20 cellular contexts compared by ENCODE assay signal in the genomic region with DNA sequence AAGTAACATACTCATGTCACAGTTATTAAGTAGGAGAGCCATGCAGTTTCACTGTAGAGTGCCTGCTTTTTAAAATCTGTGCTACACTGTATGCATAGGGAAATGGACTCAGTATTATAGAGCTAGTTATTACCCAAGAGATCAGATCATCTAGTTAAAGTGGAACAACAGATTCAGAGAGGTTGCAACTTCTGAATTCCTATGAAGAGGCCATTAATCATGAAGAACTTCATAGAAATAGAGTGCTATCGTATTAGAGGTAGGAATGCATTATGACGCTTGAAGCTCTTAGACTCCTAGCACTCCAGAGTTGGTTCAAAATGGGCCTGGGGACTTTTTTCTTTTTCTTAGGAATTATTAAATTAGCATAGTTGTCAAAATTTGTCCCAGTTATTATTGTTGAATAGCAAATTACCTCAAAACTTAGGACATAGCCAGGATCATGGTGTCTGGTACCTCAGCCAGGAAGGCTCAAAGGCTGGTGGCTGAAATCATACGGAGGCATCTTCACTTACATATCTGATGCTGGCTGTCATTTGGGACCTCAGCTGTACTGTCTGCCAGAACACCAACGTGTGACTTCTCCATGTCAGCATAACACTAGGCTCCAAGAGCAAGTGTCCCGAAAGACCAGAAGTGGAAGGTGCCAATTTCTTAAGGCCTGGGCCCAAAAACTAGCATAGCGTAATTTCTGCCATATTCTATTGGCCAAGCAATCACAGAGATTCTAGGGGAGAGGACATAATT.
DNase-seq lines count a peak whose midpoint lies in the region; ATAC-seq, FAIRE-seq and TF ChIP-seq lines count a peak whose summit lies in the region.
"Had no signal": no experiment of that assay in that cellular context is flagged by ENCODE, and none has a peak within 500 bp of the region (broad histone marks: within the 10 kb centered on the region; RNA-seq: fewer than 3 reads in every experiment).

No MANE protein-coding gene starts in this region.

- no peaks in the 10 kb centered on the region for H3K27me3 Mint-ChIP-seq in T-helper 2 cell treated with Interferon-gamma antibody and Interleukin-4, amounts not matched to agents 5 μg/mL and 100 μg/mL, for 36 hours (ENCODE audit: low read depth)
- H3K27me3 Mint-ChIP-seq in CD4-positive, CD25-positive, alpha-beta regulatory T cell = no peaks in the 10 kb centered on the region
- no peaks in the 10 kb centered on the region for H3K27me3 Mint-ChIP-seq in activated CD8-positive, alpha-beta T cell treated with anti-CD3 and anti-CD28 coated beads for 36 hours
- H3K27me3 Mint-ChIP-seq in astrocyte (ENCODE audit: low read depth, unreplicated experiment) = no peaks in the 10 kb centered on the region
- H3K27me3 Mint-ChIP-seq: IgD-negative memory B cell had no signal

- no peaks in the 10 kb centered on the region for H4K20me1 ChIP-seq in astrocyte (ENCODE audit: insufficient read depth, low read length)

- peaks cover 58% of the 10 kb centered on the region for H3K36me3 ChIP-seq in CD4-positive, CD25-positive, alpha-beta regulatory T cell (ENCODE audit: control insufficient read depth, insufficient read depth, low read length)
- H3K36me3 ChIP-seq in astrocyte (ENCODE audit: insufficient read depth, low read length) = peaks cover 24% of the 10 kb centered on the region

- no peaks in the 10 kb centered on the region for H3K27me3 ChIP-seq in CD4-positive, CD25-positive, alpha-beta regulatory T cell (ENCODE audit: control insufficient read depth, insufficient read depth, low read length)
- no peaks in the 10 kb centered on the region for H3K27me3 ChIP-seq in astrocyte (ENCODE audit: insufficient read depth, low read length)

- H3K79me2 ChIP-seq in astrocyte (ENCODE audit: insufficient read depth, low read length) = no peaks in the 10 kb centered on the region

- no peak for ATAC-seq in CD4-positive, CD25-positive, alpha-beta regulatory T cell (ENCODE audit: low read depth in 2 of 2)
- ATAC-seq in activated CD8-positive, alpha-beta T cell treated with anti-CD3 and anti-CD28 coated beads for 36 hours = no peak
- ATAC-seq: GM12878 had no signal

- peaks cover 16% of the 10 kb centered on the region for H3K4me1 ChIP-seq in CD4-positive, CD25-positive, alpha-beta regulatory T cell (ENCODE audit: control insufficient read depth, insufficient read depth, low read length, poor library complexity, severe bottlenecking)
- no peaks in the 10 kb centered on the region for H3K4me1 ChIP-seq in astrocyte (ENCODE audit: insufficient read depth, low read length)

- H3K4me3 Mint-ChIP-seq in T-helper 2 cell treated with Interferon-gamma antibody and Interleukin-4, amounts not matched to agents 5 μg/mL and 100 μg/mL, for 36 hours = peak overlapping the region; percentile 7
- H3K4me3 Mint-ChIP-seq in CD4-positive, CD25-positive, alpha-beta regulatory T cell = peak overlapping the region in 1 of 4 donors; percentile 4
- no peak overlapping the region for H3K4me3 Mint-ChIP-seq in activated CD8-positive, alpha-beta T cell treated with anti-CD3 and anti-CD28 coated beads for 36 hours
- H3K4me3 Mint-ChIP-seq in astrocyte (ENCODE audit: unreplicated experiment) = no peak overlapping the region
- H3K4me3 Mint-ChIP-seq: IgD-negative memory B cell had no signal

- FAIRE-seq in astrocyte (lab: Jason Lieb, UNC) (peak; percentile 86), GM19239 (lab: Jason Lieb, UNC) (no peak)
- FAIRE-seq: GM12878, GM18507, RCC 7860 had no signal

- no peak overlapping the region for H2AFZ ChIP-seq in astrocyte (ENCODE audit: low read depth, low read length)

- intact Hi-C loops in activated CD8-positive, alpha-beta T cell treated with anti-CD3 and anti-CD28 coated beads for 36 hours (cut with micrococcal nuclease) = no loop called here

- H3K27ac ChIP-seq in CD4-positive, CD25-positive, alpha-beta regulatory T cell (ENCODE audit: insufficient read depth, low read length, poor library complexity, severe bottlenecking) = peak overlapping the region; percentile 76
- H3K27ac ChIP-seq in astrocyte (ENCODE audit: low read depth, low read length) = no peak overlapping the region

- no peak for DNase-seq in T-helper 2 cell treated with Interferon-gamma antibody and Interleukin-4, amounts not matched to agents 5 μg/mL and 100 μg/mL, for 36 hours (ENCODE audit: low spot score)
- DNase-seq in T-helper 2 cell = no peak
- no peak for DNase-seq in CD4-positive, CD25-positive, alpha-beta regulatory T cell
- no peak for DNase-seq in activated CD8-positive, alpha-beta T cell treated with anti-CD3 and anti-CD28 coated beads for 36 hours
- DNase-seq in astrocyte (ENCODE audit: low read depth) = no peak
- no peak for DNase-seq in GM19239 (ENCODE audit: insufficient read length, low spot score)
- no peak for DNase-seq in AML-193 (lab: John Stamatoyannopoulos, UW)
- DNase-seq in DMS79 treated with DMSO at 0.1 percent for 48 hours (lab: John Stamatoyannopoulos, UW) = no peak
- DNase-seq: 8988T, C1 segment of cervical spinal cord, Calu3, HCEC 1CT, MV-4-11, NCI-H1436 treated with DMSO at 0.1 percent for 48 hours, NCI-H2081, NCI-H510A treated with DMSO at 0.1 percent for 48 hours had no signal

- H3K27ac Mint-ChIP-seq in T-helper 2 cell treated with Interferon-gamma antibody and Interleukin-4, amounts not matched to agents 5 μg/mL and 100 μg/mL, for 36 hours = peak overlapping the region; percentile 90
- peak overlapping the region; percentile 66 to 94 (median 91) for H3K27ac Mint-ChIP-seq in CD4-positive, CD25-positive, alpha-beta regulatory T cell
- H3K27ac Mint-ChIP-seq in activated CD8-positive, alpha-beta T cell treated with anti-CD3 and anti-CD28 coated beads for 36 hours = peak overlapping the region; percentile 65
- no peak overlapping the region for H3K27ac Mint-ChIP-seq in astrocyte (ENCODE audit: unreplicated experiment)
- H3K27ac Mint-ChIP-seq: IgD-negative memory B cell had no signal

- H3K9ac ChIP-seq in astrocyte (ENCODE audit: low read length) = no peak overlapping the region

- no peaks in the 10 kb centered on the region for H3K9me3 Mint-ChIP-seq in T-helper 2 cell treated with Interferon-gamma antibody and Interleukin-4, amounts not matched to agents 5 μg/mL and 100 μg/mL, for 36 hours
- no peaks in the 10 kb centered on the region for H3K9me3 Mint-ChIP-seq in CD4-positive, CD25-positive, alpha-beta regulatory T cell
- no peaks in the 10 kb centered on the region for H3K9me3 Mint-ChIP-seq in activated CD8-positive, alpha-beta T cell treated with anti-CD3 and anti-CD28 coated beads for 36 hours
- H3K9me3 Mint-ChIP-seq in astrocyte (ENCODE audit: unreplicated experiment) = no peaks in the 10 kb centered on the region
- H3K9me3 Mint-ChIP-seq: IgD-negative memory B cell had no signal

- H3K4me2 ChIP-seq in astrocyte (ENCODE audit: low read length) = no peak overlapping the region

- POLR2A ChIA-PET in activated CD8-positive, alpha-beta T cell treated with anti-CD3 and anti-CD28 coated beads for 36 hours (lab: Charles Lee) = interaction anchor here (0.7 to 1.0 kb wide), 2 partner anchors 54 to 118 kb away, joined by 3 to 4 read pairs; no protein-coding TSS in a partner anchor

- peaks cover 49% of the 10 kb centered on the region for H3K36me3 Mint-ChIP-seq in T-helper 2 cell treated with Interferon-gamma antibody and Interleukin-4, amounts not matched to agents 5 μg/mL and 100 μg/mL, for 36 hours (ENCODE audit: low read depth)
- H3K36me3 Mint-ChIP-seq in CD4-positive, CD25-positive, alpha-beta regulatory T cell = peaks cover 33% of the 10 kb centered on the region
- peaks cover 42% of the 10 kb centered on the region for H3K36me3 Mint-ChIP-seq in activated CD8-positive, alpha-beta T cell treated with anti-CD3 and anti-CD28 coated beads for 36 hours (ENCODE audit: low read depth)
- H3K36me3 Mint-ChIP-seq in astrocyte (ENCODE audit: low read depth, unreplicated experiment) = peaks cover 3% of the 10 kb centered on the region
- H3K36me3 Mint-ChIP-seq: IgD-negative memory B cell had no signal

- H3K4me3 ChIP-seq in CD4-positive, CD25-positive, alpha-beta regulatory T cell (ENCODE audit: low read depth, low read length) = peak overlapping the region; percentile 45
- no peak overlapping the region for H3K4me3 ChIP-seq in astrocyte (ENCODE audit: insufficient read depth, low read depth, low read length)
- H3K4me3 ChIP-seq: GM12878 had no signal

- CTCF ChIA-PET in activated CD8-positive, alpha-beta T cell treated with anti-CD3 and anti-CD28 coated beads for 36 hours (lab: Charles Lee) = interaction anchor here (1.2 kb wide), 1 partner anchor 53 kb away, joined by 3 read pairs; no protein-coding TSS in a partner anchor

- H3K9me3 ChIP-seq in CD4-positive, CD25-positive, alpha-beta regulatory T cell (ENCODE audit: control insufficient read depth in 2 of 2, low read length in 2 of 2) = no peaks in the 10 kb centered on the region
- no peaks in the 10 kb centered on the region for H3K9me3 ChIP-seq in astrocyte (ENCODE audit: insufficient read depth, low read depth, low read length)

- H3K4me1 Mint-ChIP-seq in T-helper 2 cell treated with Interferon-gamma antibody and Interleukin-4, amounts not matched to agents 5 μg/mL and 100 μg/mL, for 36 hours (ENCODE audit: low read depth) = peaks cover 17% of the 10 kb centered on the region
- H3K4me1 Mint-ChIP-seq in CD4-positive, CD25-positive, alpha-beta regulatory T cell = peaks cover 9 to 23% (median 22%) of the 10 kb centered on the region in 4 donors
- peaks cover 27% of the 10 kb centered on the region for H3K4me1 Mint-ChIP-seq in activated CD8-positive, alpha-beta T cell treated with anti-CD3 and anti-CD28 coated beads for 36 hours (ENCODE audit: low read depth)
- H3K4me1 Mint-ChIP-seq in astrocyte (ENCODE audit: low read depth, unreplicated experiment) = no peaks in the 10 kb centered on the region
- H3K4me1 Mint-ChIP-seq: IgD-negative memory B cell had no signal

- no peak for TF ChIP-seq CTCF in activated CD8-positive, alpha-beta T cell treated with anti-CD3 and anti-CD28 coated beads for 36 hours (IDR thresholded peaks at IDR 0.05)
- TF ChIP-seq CTCF in astrocyte (IDR thresholded peaks at IDR 0.05; ENCODE audit: insufficient read depth, low read depth, low read length) = no peak
